ENCODE assay signal across 15 cellular contexts in the genomic region with DNA sequence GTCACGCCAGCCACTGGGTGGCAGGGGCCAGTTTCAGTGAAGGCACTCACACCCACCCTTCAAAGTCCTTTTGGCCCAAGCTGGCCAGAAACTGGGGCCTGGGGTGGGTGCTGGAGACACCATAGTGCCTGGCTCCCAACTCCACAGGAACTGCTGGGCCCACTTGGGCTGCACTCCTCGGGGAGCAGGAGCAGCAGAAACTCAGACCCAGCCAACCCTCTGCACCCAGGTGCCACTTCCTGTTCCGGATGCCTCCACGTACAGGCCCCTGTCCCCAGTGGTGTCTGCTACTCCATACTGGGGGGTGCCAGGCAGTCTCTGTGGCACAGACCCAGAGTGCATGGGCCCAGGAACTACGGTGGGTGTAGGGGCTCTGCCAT.
"Had no signal": no experiment of that assay in that cellular context is flagged by ENCODE, and none has a peak within 500 bp of the region (broad histone marks: within the 10 kb centered on the region; RNA-seq: fewer than 3 reads in every experiment).

No MANE protein-coding gene starts in this region.

- H3K27ac ChIP-seq: colonic mucosa, heart left ventricle, neutrophil, skin epidermis, transverse colon had no signal

- H3K4me3 ChIP-seq: colonic mucosa, heart left ventricle, skin epidermis, transverse colon had no signal

- ATAC-seq: activated T-helper 17 cell treated with anti-CD3 and anti-CD28 coated beads, Interleukin-2, amount 50 U/mL, for 72 hours; left colon had no signal

- H3K4me3 Mint-ChIP-seq: activated T-helper 17 cell treated with anti-CD3 and anti-CD28 coated beads, Interleukin-2, amount 50 U/mL, for 72 hours; naive B cell had no signal

- H3K27ac Mint-ChIP-seq: activated T-helper 17 cell treated with anti-CD3 and anti-CD28 coated beads, Interleukin-2, amount 50 U/mL, for 72 hours; naive B cell had no signal

- H3K36me3 ChIP-seq: colonic mucosa, heart left ventricle, neutrophil, transverse colon had no signal

- H3K4me1 ChIP-seq: colonic mucosa had no signal

- H3K27me3 ChIP-seq: colonic mucosa, transverse colon had no signal

- DNase-seq: activated CD4-positive, alpha-beta T cell treated with anti-CD3 and anti-CD28 coated beads, Interleukin-2, amount 50 U/mL, for 48 hours; activated CD4-positive, CD25-positive, alpha-beta regulatory T cell treated with anti-CD3 and anti-CD28 coated beads, Interleukin-2, amount 50 U/mL, for 72 hours; activated naive CD4-positive, alpha-beta T cell treated with anti-CD3 and anti-CD28 coated beads, Interleukin-2, amount 50 U/mL, for 16 hours; colonic mucosa; effector CD8-positive, alpha-beta T cell; foreskin melanocyte; left colon; naive B cell; stimulated activated CD4-positive, alpha-beta T cell treated with anti-CD3 and anti-CD28 coated beads, Interleukin-4, amount 100 ng/mL, for 24 hours; stimulated activated naive CD4-positive, alpha-beta T cell treated with Interleukin-2 at 50 U/mL for 16 hours; transverse colon had no signal

- H3K9me3 Mint-ChIP-seq: activated T-helper 17 cell treated with anti-CD3 and anti-CD28 coated beads, Interleukin-2, amount 50 U/mL, for 72 hours had no signal

- H3K27me3 Mint-ChIP-seq: activated T-helper 17 cell treated with anti-CD3 and anti-CD28 coated beads, Interleukin-2, amount 50 U/mL, for 72 hours; naive B cell had no signal

- H3K9me3 ChIP-seq: colonic mucosa, heart left ventricle, neutrophil, transverse colon had no signal

- H3K4me1 Mint-ChIP-seq: activated T-helper 17 cell treated with anti-CD3 and anti-CD28 coated beads, Interleukin-2, amount 50 U/mL, for 72 hours had no signal

- H3K36me3 Mint-ChIP-seq: naive B cell had no signal
